Comparison of ENCODE assay signal across 12 cellular contexts in the genomic region with DNA sequence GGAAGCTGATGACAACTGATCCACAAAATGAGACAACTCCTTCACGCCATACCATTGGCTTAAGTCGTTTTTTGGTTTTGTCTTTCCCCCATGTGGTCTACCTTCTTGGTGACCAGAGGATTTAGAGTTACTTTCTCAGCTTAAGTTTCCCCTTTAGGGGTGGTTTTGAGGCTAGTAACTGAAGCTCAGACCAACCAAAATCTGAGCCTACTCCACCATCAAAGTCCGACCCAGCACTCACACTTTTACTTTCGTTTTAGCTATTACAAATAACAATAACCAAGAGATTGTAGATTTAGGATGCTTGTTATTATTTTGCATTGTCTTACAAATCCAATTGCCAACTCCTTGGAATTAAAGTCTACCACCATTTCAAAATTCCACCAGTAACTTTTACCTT.
DNase-seq lines count a peak whose midpoint lies in the region; ATAC-seq, FAIRE-seq and TF ChIP-seq lines count a peak whose summit lies in the region.
"Had no signal": no experiment of that assay in that cellular context is flagged by ENCODE, and none has a peak within 500 bp of the region (broad histone marks: within the 10 kb centered on the region; RNA-seq: fewer than 3 reads in every experiment).

No MANE protein-coding gene starts in this region.

- H3K79me2 ChIP-seq in OCI-LY3 (ENCODE audit: low read length), result no peaks in the 10 kb centered on the region

- no peaks in the 10 kb centered on the region for H3K27me3 Mint-ChIP-seq in activated naive CD4-positive, alpha-beta T cell treated with anti-CD3 and anti-CD28 coated beads, Interleukin-2, amount 50 U/mL, for 24 hours

- H3K9me3 Mint-ChIP-seq in activated naive CD4-positive, alpha-beta T cell treated with anti-CD3 and anti-CD28 coated beads, Interleukin-2, amount 50 U/mL, for 24 hours, result no peaks in the 10 kb centered on the region
- H3K9me3 Mint-ChIP-seq: endodermal cell had no signal

- no peaks in the 10 kb centered on the region for H3K36me3 Mint-ChIP-seq in activated naive CD4-positive, alpha-beta T cell treated with anti-CD3 and anti-CD28 coated beads, Interleukin-2, amount 50 U/mL, for 24 hours

- H3K4me3 ChIP-seq in OCI-LY3 (ENCODE audit: low read length) (peak overlapping the region; percentile 18; the same call in 1 of the 2 replicates), bronchial epithelial cell (ENCODE audit: low read depth, low read length) (no peak overlapping the region)

- H3K9me3 ChIP-seq in OCI-LY3 (ENCODE audit: insufficient read depth, low read length), result no peaks in the 10 kb centered on the region

- H3K9ac ChIP-seq in OCI-LY3 (ENCODE audit: low read length), result no peak overlapping the region

- no peaks in the 10 kb centered on the region for H3K4me1 ChIP-seq in OCI-LY3 (ENCODE audit: low read length)

- H3K27ac ChIP-seq in OCI-LY3 (ENCODE audit: low read length), result no peak overlapping the region

- FAIRE-seq in bronchial epithelial cell (lab: Jason Lieb, UNC), result peak; percentile 73

- H3K4me3 Mint-ChIP-seq in activated naive CD4-positive, alpha-beta T cell treated with anti-CD3 and anti-CD28 coated beads, Interleukin-2, amount 50 U/mL, for 24 hours, result peak overlapping the region; percentile 81
- H3K4me3 Mint-ChIP-seq: endodermal cell had no signal

- H3K27me3 ChIP-seq in OCI-LY3 (ENCODE audit: low read depth, low read length) (no peaks in the 10 kb centered on the region; the same call in 1 of the 2 replicates), bronchial epithelial cell (ENCODE audit: control insufficient read depth, insufficient read depth, low read length) (no peaks in the 10 kb centered on the region)

- intact Hi-C loops in left colon (cut with DNase I, micrococcal nuclease), result no loop called here

- H3K27ac Mint-ChIP-seq in activated naive CD4-positive, alpha-beta T cell treated with anti-CD3 and anti-CD28 coated beads, Interleukin-2, amount 50 U/mL, for 24 hours, result peak overlapping the region; percentile 84
- H3K27ac Mint-ChIP-seq: endodermal cell had no signal

- peaks cover 25% of the 10 kb centered on the region for H3K4me1 Mint-ChIP-seq in activated naive CD4-positive, alpha-beta T cell treated with anti-CD3 and anti-CD28 coated beads, Interleukin-2, amount 50 U/mL, for 24 hours

- no peak for DNase-seq in activated naive CD4-positive, alpha-beta T cell (lab: John Stamatoyannopoulos, UW)
- DNase-seq in bronchial epithelial cell (ENCODE audit: low read depth) (no peak), left colon (no peak), ecto neural progenitor cell (ENCODE audit: low spot score) (no peak), omental fat pad (ENCODE audit: low spot score) (no peak), hepatic stellate cell (ENCODE audit: low spot score) (no peak)
- DNase-seq: endodermal cell, head of caudate nucleus, KG1 had no signal

- ATAC-seq in left colon, result no peak
- no peak for ATAC-seq in omental fat pad (ENCODE audit: low FRiP score)
- ATAC-seq: Right ventricle myocardium inferior had no signal

- H3K4me2 ChIP-seq in OCI-LY3 (ENCODE audit: low read length), result peak overlapping the region; percentile 24; the same call in 1 of the 2 replicates

- TF ChIP-seq CTCF in OCI-LY3 (IDR thresholded peaks at IDR 0.05; ENCODE audit: low read depth, low read length) (no peak), bronchial epithelial cell (IDR thresholded peaks at IDR 0.05; ENCODE audit: insufficient read depth, low read length, severe bottlenecking) (no peak), omental fat pad (IDR thresholded peaks at IDR 0.05) (no peak)

- no peaks in the 10 kb centered on the region for H4K20me1 ChIP-seq in OCI-LY3 (ENCODE audit: insufficient read depth, low read length)

- H3K36me3 ChIP-seq in OCI-LY3 (replicated peaks; ENCODE audit: low read depth, low read length) (no peaks in the 10 kb centered on the region), bronchial epithelial cell (ENCODE audit: control insufficient read depth, insufficient read depth, low read length) (no peaks in the 10 kb centered on the region)

- H2AFZ ChIP-seq in OCI-LY3 (ENCODE audit: low read depth, low read length), result peak overlapping the region; percentile 83; the same call in 1 of the 2 replicates
